In the genomic region with DNA sequence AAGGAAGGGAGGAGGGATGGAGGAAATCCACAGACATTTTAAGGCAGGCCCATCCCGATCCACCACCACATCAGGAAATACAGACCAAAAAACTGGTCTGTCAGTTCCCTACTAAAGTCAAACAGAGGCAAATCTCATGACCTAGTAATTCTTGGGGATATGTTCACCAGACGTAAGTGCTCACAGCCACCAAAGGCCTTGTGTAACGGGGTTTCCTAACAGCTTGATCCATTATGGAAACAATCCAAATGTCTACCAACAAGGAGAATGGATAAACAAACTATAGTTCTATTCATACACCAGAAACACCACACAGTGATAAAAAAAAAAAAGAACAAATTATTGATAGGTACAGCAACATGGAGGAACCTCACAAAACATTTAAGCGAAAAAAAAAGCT, we compare ENCODE assay signal across 19 cellular contexts.
DNase-seq lines count a peak whose midpoint lies in the region; ATAC-seq, FAIRE-seq and TF ChIP-seq lines count a peak whose summit lies in the region.
"Had no signal": no experiment of that assay in that cellular context is flagged by ENCODE, and none has a peak within 500 bp of the region (broad histone marks: within the 10 kb centered on the region; RNA-seq: fewer than 3 reads in every experiment).

No MANE protein-coding gene starts in this region.

- TF ChIP-seq CTCF in H1 (IDR thresholded peaks at IDR 0.05; ENCODE audit: control extremely low read depth in 1 of 3, insufficient read depth in 1 of 3, low read depth in 1 of 3, low read length in 3 of 3): no peak
- no peak for TF ChIP-seq CTCF in lung (IDR thresholded peaks at IDR 0.05; ENCODE audit: control extremely low read depth, extremely low read depth)

- H3K27me3 ChIP-seq in H1 (replicated peaks in 1 of 4; ENCODE audit: control insufficient read depth in 3 of 4, extremely low read depth in 1 of 4, insufficient read depth in 3 of 4, low read length in 3 of 4) (no peaks in the 10 kb centered on the region), lung (ENCODE audit: control insufficient read depth, insufficient read depth) (no peaks in the 10 kb centered on the region)
- H3K27me3 ChIP-seq: BE2C, BLaER1 had no signal

- H2BK120ac ChIP-seq in H1 (replicated peaks; ENCODE audit: low read depth, low read length): no peak overlapping the region

- peaks cover 0 to 26% (median 12%) of the 10 kb centered on the region in 4 experiments; a peak in 5 of 8 replicates for H3K36me3 ChIP-seq in H1 (ENCODE audit: control insufficient read depth in 2 of 4, insufficient read depth in 4 of 4, low read length in 3 of 4)
- no peaks in the 10 kb centered on the region for H3K36me3 ChIP-seq in lung (ENCODE audit: control insufficient read depth in 2 of 2, insufficient read depth in 2 of 2, low read length in 2 of 2)

- no peak overlapping the region for H3K56ac ChIP-seq in H1 (replicated peaks; ENCODE audit: insufficient read length, low read depth, low read length)

- H2BK5ac ChIP-seq in H1 (ENCODE audit: low read depth, low read length): no peak overlapping the region

- no peak overlapping the region for H4K5ac ChIP-seq in H1 (ENCODE audit: insufficient read length, low read depth, low read length)

- no peak overlapping the region for H3K9ac ChIP-seq in H1 (replicated peaks in 1 of 4; ENCODE audit: extremely low read depth in 1 of 4, low read depth in 3 of 4, low read length in 3 of 4)
- H3K9ac ChIP-seq: BLaER1 had no signal

- peaks cover 0 to 1% of the 10 kb centered on the region in 2 experiments for H4K20me1 ChIP-seq in H1 (replicated peaks in 1 of 2; ENCODE audit: control insufficient read depth in 1 of 2, insufficient read depth in 2 of 2, low read length in 2 of 2)
- H4K20me1 ChIP-seq: BLaER1 had no signal

- no peak for FAIRE-seq in H1 (lab: Jason Lieb, UNC)
- FAIRE-seq: A204.1, D721Med, GM12891 had no signal

- DNase-seq in H1 (ENCODE audit: low read depth in 1 of 2, low spot score in 2 of 2): no peak
- peak; percentile 9 for DNase-seq in lung (ENCODE audit: low spot score)
- no peak for DNase-seq in D341Med (ENCODE audit: low spot score)
- no peak for DNase-seq in LoVo (ENCODE audit: low spot score)
- DNase-seq: 8988T; ACHN; BE2C; C1 segment of cervical spinal cord; CD4-positive, alpha-beta memory T cell; CD4-positive, CD25-positive, alpha-beta regulatory T cell; CD8-positive, alpha-beta memory T cell; COR-L47; DMS79 treated with DMSO at 0.1 percent for 48 hours; GF-D8 had no signal

- no peak overlapping the region for H2AK5ac ChIP-seq in H1 (ENCODE audit: low read depth, low read length)

- no peaks in the 10 kb centered on the region for H3K79me1 ChIP-seq in H1 (ENCODE audit: low read depth, low read length)

- no peak overlapping the region for H3K4ac ChIP-seq in H1 (replicated peaks; ENCODE audit: insufficient read length, low read depth, low read length)

- no peak overlapping the region for H3K4me3 ChIP-seq in H1 (ENCODE audit: extremely low read depth in 1 of 4, insufficient read depth in 2 of 4, low read depth in 3 of 4, low read length in 4 of 4)
- no peak overlapping the region for H3K4me3 ChIP-seq in lung
- H3K4me3 ChIP-seq: BLaER1 had no signal

- H3K18ac ChIP-seq in H1 (ENCODE audit: extremely low read depth, low read length): no peak overlapping the region

- no peak overlapping the region for H2BK15ac ChIP-seq in H1 (ENCODE audit: low read length)

- H3K4me1 ChIP-seq in H1 (replicated peaks in 1 of 4; ENCODE audit: control insufficient read depth in 3 of 4, insufficient read depth in 4 of 4, low read length in 3 of 4): no peaks in the 10 kb centered on the region
- H3K4me1 ChIP-seq in lung (ENCODE audit: control insufficient read depth in 2 of 2, insufficient read depth in 2 of 2, low read length in 2 of 2): no peaks in the 10 kb centered on the region
- H3K4me1 ChIP-seq: BE2C, BLaER1 had no signal

- CTCF ChIA-PET in H1 (lab: Charles Lee; ENCODE audit: partially characterized antibody): no interaction called here

- ATAC-seq in lung (ENCODE audit: insufficient read depth, low FRiP score) (no peak), GM19397 (IDR thresholded peaks at IDR 0.05; ENCODE audit: unreplicated experiment) (no peak)

- no peak overlapping the region for H2BK12ac ChIP-seq in H1 (ENCODE audit: low read depth, low read length)

- no peak for TF ChIP-seq RAD21 in H1 (IDR thresholded peaks at IDR 0.05 in 1 of 2, conservative IDR thresholded peaks at IDR 0.05 in 1 of 2; ENCODE audit: low read depth in 2 of 2, low read length in 2 of 2)

- H3K27ac ChIP-seq in H1 (ENCODE audit: low read depth, low read length) (no peak overlapping the region), lung (ENCODE audit: low read depth in 1 of 2, low read length in 1 of 2) (no peak overlapping the region)
- H3K27ac ChIP-seq: BLaER1 had no signal

- H3K23me2 ChIP-seq in H1 (ENCODE audit: low read depth, low read length): no peaks in the 10 kb centered on the region

- no peak overlapping the region for H2BK20ac ChIP-seq in H1 (ENCODE audit: low read length)

- 93% methylated on average over 4 of the region's 4 CpGs; no CpG with 5 or more reads in 1 of the 2 experiments for WGBS in H1 (ENCODE audit: extremely low coverage in 1 of 2, insufficient coverage in 1 of 2, insufficient read length in 1 of 2, insufficient replicate concordance in 2 of 2, low coverage in 1 of 2, low lambda C conversion rate in 2 of 2, missing lambda C conversion rate in 1 of 2), 2 experiments
- 90 to 91% methylated on average over 4 of the region's 4 CpGs for WGBS in lung, 2 donors

- H3K4me2 ChIP-seq in H1 (ENCODE audit: insufficient read depth in 1 of 2, low read depth in 2 of 2, low read length in 2 of 2): no peak overlapping the region
- H3K4me2 ChIP-seq: BLaER1 had no signal

- H3K9me3 ChIP-seq in H1 (ENCODE audit: insufficient read depth in 2 of 2, low read depth in 1 of 2, low read length in 1 of 2) (peaks cover 2 to 10% of the 10 kb centered on the region in 2 experiments; a peak in 1 of 4 replicates), lung (ENCODE audit: control insufficient read depth in 2 of 2, insufficient read depth in 1 of 2, low read length in 1 of 2) (peaks cover 0 to 7% of the 10 kb centered on the region in 2 donors)
- H3K9me3 ChIP-seq: BE2C had no signal

- no peak overlapping the region for H4K8ac ChIP-seq in H1 (ENCODE audit: extremely low read depth, insufficient read depth, low read length)

- POLR2A ChIA-PET in H1 (lab: Charles Lee; ENCODE audit: partially characterized antibody): interaction anchor here (0.6 kb wide), 1 partner anchor 148 kb away, joined by 3 read pairs; no protein-coding TSS in a partner anchor

- H2AFZ ChIP-seq in H1 (ENCODE audit: low read length): no peak overlapping the region

- no peak overlapping the region for H3K23ac ChIP-seq in H1 (ENCODE audit: insufficient read length)

- no peak for TF ChIP-seq POLR2A in H1 (IDR thresholded peaks at IDR 0.05; ENCODE audit: control extremely low read depth in 1 of 2, low read depth in 2 of 2, low read length in 2 of 2)

- no peak overlapping the region for H3K14ac ChIP-seq in H1 (ENCODE audit: insufficient read length)

- TF ChIP-seq EP300 in H1 (IDR thresholded peaks at IDR 0.05; ENCODE audit: borderline replicate concordance in 1 of 2, low read depth in 2 of 2, low read length in 2 of 2): no peak

- no peaks in the 10 kb centered on the region for H3K79me2 ChIP-seq in H1 (ENCODE audit: control insufficient read depth in 1 of 2, insufficient read depth in 2 of 2, low read length in 2 of 2)

- no peak overlapping the region for H4K91ac ChIP-seq in H1 (replicated peaks; ENCODE audit: insufficient read length, low read length)

TF ChIP-seq in H1, 55 proteins besides CTCF, POLR2A, EP300 and RAD21:
- TF ChIP-seq SRF (IDR thresholded peaks at IDR 0.05; ENCODE audit: low read depth, low read length) (no peak), KDM5A (IDR thresholded peaks at IDR 0.05; ENCODE audit: low read length) (no peak), BACH1 (IDR thresholded peaks at IDR 0.05; ENCODE audit: low read length) (no peak), POU5F1 (IDR thresholded peaks at IDR 0.05; ENCODE audit: low read depth, low read length) (no peak), ZNF274 (IDR thresholded peaks at IDR 0.05; ENCODE audit: borderline replicate concordance, extremely low read depth, low read length) (peak; percentile 13; the same call in 1 of the 2 replicates), HDAC6 (IDR thresholded peaks at IDR 0.05; ENCODE audit: low read depth, low read length) (no peak)
